Comparison of ENCODE assay signal across 13 cellular contexts in the genomic region with DNA sequence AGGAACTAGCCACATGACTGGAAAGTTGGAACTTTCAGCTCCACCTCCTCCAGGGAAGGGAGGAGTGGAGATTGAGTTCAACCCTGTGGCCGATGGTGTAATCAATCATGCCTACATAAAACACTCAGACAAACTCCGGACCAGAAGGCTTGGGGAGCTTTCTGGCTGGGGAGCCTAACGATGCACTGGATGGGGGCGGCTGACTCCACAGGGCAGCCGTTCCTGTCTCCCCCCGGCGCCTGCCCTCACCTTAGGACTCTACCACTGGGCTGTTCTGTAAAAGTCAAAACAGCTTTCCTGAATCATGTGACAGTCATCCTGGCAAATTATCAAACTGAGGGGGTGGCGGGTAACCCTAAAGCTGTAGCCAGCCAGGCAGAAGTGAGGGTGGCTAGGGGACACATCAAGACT. TPM values are rescaled to one million over a fixed set of nuclear protein-coding genes. Genes with fewer than 3 reads are reported as not detected.
DNase-seq lines count a peak whose midpoint lies in the region; ATAC-seq and TF ChIP-seq lines count a peak whose summit lies in the region.
"Had no signal": no experiment of that assay in that cellular context is flagged by ENCODE, and none has a peak within 500 bp of the region (broad histone marks: within the 10 kb centered on the region; RNA-seq: fewer than 3 reads in every experiment).

No MANE protein-coding gene starts in this region.

- intact Hi-C loops in breast epithelium (cut with DNase I; ENCODE audit: low total_unique reads) (no loop called here), mammary epithelial cell (cut with micrococcal nuclease) (no loop called here), mucosa of descending colon (cut with DNase I, micrococcal nuclease) (no loop called here), uterus (cut with DNase I; ENCODE audit: low total_unique reads) (no loop called here)

- no peaks in the 10 kb centered on the region for H3K9me3 ChIP-seq in breast epithelium
- no peaks in the 10 kb centered on the region for H3K9me3 ChIP-seq in mammary epithelial cell (replicated peaks; ENCODE audit: insufficient read depth, low read length)
- no peaks in the 10 kb centered on the region for H3K9me3 ChIP-seq in mucosa of descending colon
- H3K9me3 ChIP-seq in uterus, result no peaks in the 10 kb centered on the region
- H3K9me3 ChIP-seq: gastrocnemius medialis had no signal

- H3K27ac ChIP-seq in breast epithelium (peak overlapping the region; percentile 22 to 72), mammary epithelial cell (ENCODE audit: insufficient read depth, low read depth, low read length) (no peak overlapping the region), uterus (peak overlapping the region; percentile 71 to 73)
- H3K27ac ChIP-seq: gastrocnemius medialis had no signal

- no peak for TF ChIP-seq POLR2A in breast epithelium (IDR thresholded peaks at IDR 0.05)
- no peak for TF ChIP-seq POLR2A in uterus (IDR thresholded peaks at IDR 0.05)

- WGBS in mammary epithelial cell (ENCODE audit: low coverage, missing lambda C conversion rate), result 19% methylated on average over 7 of the region's 8 CpGs

- H3K36me3 ChIP-seq in breast epithelium (no peaks in the 10 kb centered on the region), mammary epithelial cell (ENCODE audit: insufficient read depth, low read length) (no peaks in the 10 kb centered on the region), mucosa of descending colon (ENCODE audit: low read depth) (no peaks in the 10 kb centered on the region), uterus (no peaks in the 10 kb centered on the region)
- H3K36me3 ChIP-seq: gastrocnemius medialis had no signal

- no peak overlapping the region for H3K9ac ChIP-seq in mammary epithelial cell (ENCODE audit: insufficient read depth, low read length)

- H3K4me1 ChIP-seq in breast epithelium (no peaks in the 10 kb centered on the region), mammary epithelial cell (ENCODE audit: insufficient read depth, low read length) (no peaks in the 10 kb centered on the region), mucosa of descending colon (ENCODE audit: low read depth) (peaks cover 8% of the 10 kb centered on the region), uterus (no peaks in the 10 kb centered on the region)
- H3K4me1 ChIP-seq: gastrocnemius medialis had no signal

- DNase-seq in breast epithelium (ENCODE audit: low spot score in 2 of 2), result no peak
- no peak for DNase-seq in mammary epithelial cell
- peak; percentile 69 for DNase-seq in epithelial cell of proximal tubule (ENCODE audit: low read depth)
- DNase-seq in mucosa of descending colon, result no peak
- peak; percentile 50 to 59 for DNase-seq in uterus
- DNase-seq in NOMO-1 treated with dmso at 0.1 percent for 144 hours (lab: John Stamatoyannopoulos, UW; ENCODE audit: unreplicated experiment), result no peak
- DNase-seq in ACHN, result no peak
- DNase-seq: 8988T; activated CD4-positive, alpha-beta T cell treated with anti-CD3 and anti-CD28 coated beads, Interleukin-2, amount 10 ng/mL, durations not matched to agents 7 days and 5 days; cortex of kidney; gastrocnemius medialis; stimulated activated CD4-positive, alpha-beta T cell treated with anti-CD3 and anti-CD28 coated beads, Interleukin-2, amount 100 ng/mL, for 48 hours had no signal

- H4K20me1 ChIP-seq in mammary epithelial cell (ENCODE audit: insufficient read depth, low read length), result no peaks in the 10 kb centered on the region

- no TSS peak for BruUV-seq in mammary epithelial cell (replicated peaks; lab: Mats Ljungman, UMichigan)

- TF ChIP-seq CTCF in breast epithelium (IDR thresholded peaks at IDR 0.05) (no peak), mammary epithelial cell (conservative IDR thresholded peaks at IDR 0.05 in 1 of 2, IDR thresholded peaks at IDR 0.05 in 1 of 2; ENCODE audit: extremely low read depth in 1 of 2, insufficient read depth in 1 of 2, low read depth in 1 of 2, low read length in 2 of 2) (no peak), epithelial cell of proximal tubule (conservative IDR thresholded peaks at IDR 0.05; ENCODE audit: low read depth, low read length) (no peak), mucosa of descending colon (IDR thresholded peaks at IDR 0.05) (no peak), uterus (IDR thresholded peaks at IDR 0.05) (no peak)

- peak overlapping the region in 2 of 3 donors; percentile 22 to 50 for H3K4me3 ChIP-seq in breast epithelium
- H3K4me3 ChIP-seq in mammary epithelial cell (replicated peaks in 1 of 3; ENCODE audit: insufficient read depth in 1 of 3, low read depth in 2 of 3, low read length in 3 of 3), result no peak overlapping the region
- H3K4me3 ChIP-seq in epithelial cell of proximal tubule (ENCODE audit: low read depth, low read length), result peak overlapping the region; percentile 50
- no peak overlapping the region for H3K4me3 ChIP-seq in mucosa of descending colon
- H3K4me3 ChIP-seq in uterus, result peak overlapping the region; percentile 25 to 31
- H3K4me3 ChIP-seq: gastrocnemius medialis had no signal

- H3K4me2 ChIP-seq in mammary epithelial cell (ENCODE audit: insufficient read depth, low read depth, low read length), result no peak overlapping the region

- in situ Hi-C loops in mammary epithelial cell (cut with MboI; ENCODE audit: low sequenced_read_pairs in 2 of 2), result no loop called here
- in situ Hi-C loops in ACHN (cut with HindIII; ENCODE audit: low pct_ligation_motif_present, low pct_unique_long_range_greater_than_20kb, low sequenced_read_pairs), result no loop called here

- CTCF ChIA-PET in mammary epithelial cell (lab: Charles Lee; ENCODE audit: low non-redundant PET), result no interaction called here

- H2AFZ ChIP-seq in mammary epithelial cell (ENCODE audit: low read depth, low read length), result no peak overlapping the region

- H3K27me3 ChIP-seq in breast epithelium, result no peaks in the 10 kb centered on the region
- H3K27me3 ChIP-seq in mammary epithelial cell (ENCODE audit: insufficient read depth, low read length), result no peaks in the 10 kb centered on the region
- H3K27me3 ChIP-seq in uterus, result no peaks in the 10 kb centered on the region
- H3K27me3 ChIP-seq: gastrocnemius medialis had no signal

- ATAC-seq in mucosa of descending colon (peak; percentile 31), HG02840 (IDR thresholded peaks at IDR 0.05; ENCODE audit: low FRiP score, unreplicated experiment) (no peak)
- ATAC-seq: gastrocnemius medialis had no signal

- H3K79me2 ChIP-seq in mammary epithelial cell (ENCODE audit: insufficient read depth, low read length), result no peaks in the 10 kb centered on the region

- dilution Hi-C loops in mammary epithelial cell (cut with HindIII; ENCODE audit: low sequenced_read_pairs), result no loop called here

RNA-seq across cellular contexts. Expression of gene GOLM1, which starts 58.0 kb away (rescaled TPM):
- 10 to 100 TPM; 17.1 to 45.6 (median 41.0) TPM for total RNA-seq in breast epithelium
- 10 to 100 TPM; 17.7 to 29.5 TPM for total RNA-seq in mammary epithelial cell
- 25.8 TPM for polyA plus RNA-seq in mammary epithelial cell
- polyA minus RNA-seq in mammary epithelial cell, result 8.8 TPM
- total RNA-seq in epithelial cell of proximal tubule, result 109 and 112 TPM in 2 replicates
- total RNA-seq in mucosa of descending colon, result 100 to 1,000 TPM; 172 to 414 (median 333) TPM
- 10 to 100 TPM; 11.3 to 85.4 (median 15.7) TPM for total RNA-seq in uterus

Comparison
In these comparisons a context has a peak if more than half of its experiments do, and no peak if none do; other contexts are left out.
1. H3K4me3 ChIP-seq: peak in breast epithelium (2 of 3), epithelial cell of proximal tubule (single experiment) and uterus (2 of 2); none in mammary epithelial cell (0 of 3) and mucosa of descending colon (single experiment).
2. DNase-seq: peak in epithelial cell of proximal tubule (single experiment) and uterus (2 of 2); none in breast epithelium (0 of 2), mammary epithelial cell (single experiment), mucosa of descending colon (0 of 3), NOMO-1 treated with dmso at 0.1 percent for 144 hours (single experiment) and ACHN (single experiment).